Comparison of ENCODE assay signal across 33 cellular contexts in genomic region chr2:49199266-49199665, GRCh38.
"Had no signal": no experiment of that assay in that cellular context is flagged by ENCODE, and none has a peak within 500 bp of the region (broad histone marks: within the 10 kb centered on the region; RNA-seq: fewer than 3 reads in every experiment).

No MANE protein-coding gene starts in this region.

- H3K4me3 ChIP-seq: MG63 had no signal

- DNase-seq: Karpas-422, Kasumi-1, KG1, MG63, MM.1S, MV-4-11, NCI-H1048, NCI-H1092, NCI-H1092 treated with DMSO at 0.1 percent for 48 hours, NCI-H1105, NCI-H1105 treated with DMSO at 0.1 percent for 48 hours, NCI-H1417 treated with DMSO at 0.1 percent for 48 hours, NCI-H1436, NCI-H1436 treated with DMSO at 0.1 percent for 48 hours, NCI-H146, NCI-H1694, NCI-H187 treated with DMSO at 0.1 percent for 48 hours, NCI-H1930, NCI-H2029, NCI-H2029 treated with DMSO at 0.1 percent for 48 hours, NCI-H2081, NCI-H2081 treated with DMSO at 0.1 percent for 48 hours, NCI-H2107, NCI-H2171, NCI-H2171 treated with DMSO at 0.1 percent for 48 hours, NCI-H226, NCI-H345, NCI-H446, NCI-H446 treated with DMSO at 0.1 percent for 48 hours, NCI-H510A, NCI-H510A treated with DMSO at 0.1 percent for 48 hours, NCI-H524 had no signal

- H3K36me3 ChIP-seq: MG63 had no signal

- H3K27ac ChIP-seq: KMS-11 had no signal

- H3K9me3 ChIP-seq: MG63 had no signal

- H3K27me3 ChIP-seq: MG63 had no signal

- H3K4me2 ChIP-seq: KMS-11 had no signal

- H3K9ac ChIP-seq: KMS-11 had no signal
